ENCODE assay signal across 15 cellular contexts in the genomic region with DNA sequence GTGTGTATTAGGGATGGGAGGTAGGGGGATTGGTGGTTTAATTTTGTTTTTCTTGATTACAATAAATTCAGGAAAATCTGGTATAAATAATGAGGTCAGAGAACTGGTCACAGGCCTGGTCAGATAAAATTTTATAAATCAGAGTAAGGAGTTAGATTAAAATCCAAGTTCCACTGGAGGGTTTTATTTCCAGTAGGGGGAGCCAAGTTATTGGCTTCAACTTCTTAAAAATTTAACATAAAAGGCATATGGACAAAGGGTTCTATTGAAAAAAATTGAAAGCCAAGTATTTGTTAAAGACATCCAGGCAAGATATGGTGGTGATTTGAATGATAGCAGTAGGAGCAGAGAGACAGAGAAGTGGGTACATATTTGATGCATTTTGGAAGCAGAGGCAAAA.
A peak's percentile ranks its signal among the peaks of the same experiment; 100 is the strongest.
DNase-seq lines count a peak whose midpoint lies in the region; ATAC-seq and TF ChIP-seq lines count a peak whose summit lies in the region.
"Had no signal": no experiment of that assay in that cellular context is flagged by ENCODE, and none has a peak within 500 bp of the region (broad histone marks: within the 10 kb centered on the region; RNA-seq: fewer than 3 reads in every experiment).

No MANE protein-coding gene starts in this region.

- H3K27me3 ChIP-seq in BJ (ENCODE audit: control insufficient read depth, insufficient read depth, low read length) = no peaks in the 10 kb centered on the region
- no peaks in the 10 kb centered on the region for H3K27me3 ChIP-seq in effector memory CD4-positive, alpha-beta T cell (replicated peaks; ENCODE audit: control insufficient read depth, insufficient read depth, low read length, poor library complexity, severe bottlenecking)
- H3K27me3 ChIP-seq: esophagus muscularis mucosa, stomach had no signal

- TF ChIP-seq CTCF in BJ (IDR thresholded peaks at IDR 0.05; ENCODE audit: insufficient read depth, low read depth, low read length) (peak; percentile 49), LNCaP clone FGC (IDR thresholded peaks at IDR 0.05; ENCODE audit: control insufficient read depth, extremely low read depth, insufficient read depth) (0 out of 2 replicates have a peak, but pooled peaks have one; percentile 11), chondrocyte (IDR thresholded peaks at IDR 0.05) (peak; percentile 58), coronary artery (IDR thresholded peaks at IDR 0.05) (no peak)

- H3K9me3 Mint-ChIP-seq in chondrocyte (ENCODE audit: low read depth) = no peaks in the 10 kb centered on the region
- H3K9me3 Mint-ChIP-seq in activated naive CD8-positive, alpha-beta T cell treated with anti-CD3 and anti-CD28 coated beads, Interleukin-2, amount 50 U/mL, for 24 hours = peaks cover 5% of the 10 kb centered on the region
- H3K9me3 Mint-ChIP-seq: activated CD4-positive, alpha-beta T cell treated with anti-CD3 and anti-CD28 coated beads, Interleukin-2, amount 10 ng/mL, durations not matched to agents 24 days and 14 days had no signal

- H3K36me3 Mint-ChIP-seq in chondrocyte (ENCODE audit: low read depth) = no peaks in the 10 kb centered on the region
- no peaks in the 10 kb centered on the region for H3K36me3 Mint-ChIP-seq in activated naive CD8-positive, alpha-beta T cell treated with anti-CD3 and anti-CD28 coated beads, Interleukin-2, amount 50 U/mL, for 24 hours (ENCODE audit: low read depth)
- H3K36me3 Mint-ChIP-seq: CD4-positive, alpha-beta memory T cell had no signal

- no peaks in the 10 kb centered on the region for H3K4me1 Mint-ChIP-seq in chondrocyte (ENCODE audit: low read depth)
- H3K4me1 Mint-ChIP-seq in activated naive CD8-positive, alpha-beta T cell treated with anti-CD3 and anti-CD28 coated beads, Interleukin-2, amount 50 U/mL, for 24 hours = no peaks in the 10 kb centered on the region
- H3K4me1 Mint-ChIP-seq: activated CD4-positive, alpha-beta T cell treated with anti-CD3 and anti-CD28 coated beads, Interleukin-2, amount 10 ng/mL, durations not matched to agents 24 days and 14 days; activated T-helper 17 cell treated with anti-CD3 and anti-CD28 coated beads, Interleukin-2, amount 50 U/mL, for 72 hours; CD4-positive, alpha-beta memory T cell had no signal

- H3K4me1 ChIP-seq in effector memory CD4-positive, alpha-beta T cell (ENCODE audit: control insufficient read depth, insufficient read depth, low read length, poor library complexity, severe bottlenecking) = no peaks in the 10 kb centered on the region
- H3K4me1 ChIP-seq: esophagus muscularis mucosa, stomach had no signal

- peaks cover 2% of the 10 kb centered on the region for H3K27me3 Mint-ChIP-seq in chondrocyte (ENCODE audit: low read depth)
- no peaks in the 10 kb centered on the region for H3K27me3 Mint-ChIP-seq in activated naive CD8-positive, alpha-beta T cell treated with anti-CD3 and anti-CD28 coated beads, Interleukin-2, amount 50 U/mL, for 24 hours
- H3K27me3 Mint-ChIP-seq: activated CD4-positive, alpha-beta T cell treated with anti-CD3 and anti-CD28 coated beads, Interleukin-2, amount 10 ng/mL, durations not matched to agents 24 days and 14 days; activated T-helper 17 cell treated with anti-CD3 and anti-CD28 coated beads, Interleukin-2, amount 50 U/mL, for 72 hours; CD4-positive, alpha-beta memory T cell had no signal

- POLR2A ChIA-PET in BJ (lab: Charles Lee) = no interaction called here

- peak; percentile 34 for ATAC-seq in left lobe of liver
- ATAC-seq in activated naive CD8-positive, alpha-beta T cell treated with anti-CD3 and anti-CD28 coated beads, Interleukin-2, amount 50 U/mL, for 24 hours = no peak
- ATAC-seq: activated T-helper 17 cell treated with anti-CD3 and anti-CD28 coated beads, Interleukin-2, amount 50 U/mL, for 72 hours; sciatic nerve had no signal

- no peak for DNase-seq in BJ (ENCODE audit: low read depth)
- DNase-seq in LNCaP clone FGC (ENCODE audit: low read depth) = no peak
- no peak for DNase-seq in chondrocyte (ENCODE audit: low spot score)
- DNase-seq in left lobe of liver (ENCODE audit: low spot score) = no peak
- no peak for DNase-seq in activated naive CD8-positive, alpha-beta T cell treated with anti-CD3 and anti-CD28 coated beads, Interleukin-2, amount 50 U/mL, for 24 hours
- no peak for DNase-seq in coronary artery (ENCODE audit: low spot score)
- DNase-seq in activated CD4-positive, CD25-positive, alpha-beta regulatory T cell treated with anti-CD3 and anti-CD28 coated beads, Interleukin-2, amount 50 U/mL, for 72 hours = no peak
- DNase-seq in effector memory CD4-positive, alpha-beta T cell = no peak
- DNase-seq: activated CD4-positive, alpha-beta T cell treated with anti-CD3 and anti-CD28 coated beads, Interleukin-2, amount 10 ng/mL, durations not matched to agents 24 days and 14 days; CD4-positive, alpha-beta memory T cell; Kasumi-1; stomach had no signal

- H3K36me3 ChIP-seq in BJ (ENCODE audit: control insufficient read depth, insufficient read depth, low read length) = no peaks in the 10 kb centered on the region
- no peaks in the 10 kb centered on the region for H3K36me3 ChIP-seq in effector memory CD4-positive, alpha-beta T cell (ENCODE audit: control insufficient read depth, insufficient read depth, low read length)
- H3K36me3 ChIP-seq: esophagus muscularis mucosa, stomach had no signal

- CTCF ChIA-PET in BJ (lab: Yijun Ruan, JAX) = interaction anchor here (0.8 to 1.0 kb wide), 2 partner anchors 170 to 173 kb away, joined by 3 to 5 read pairs; no protein-coding TSS in a partner anchor

- H3K4me3 Mint-ChIP-seq in chondrocyte (ENCODE audit: unreplicated experiment) = no peak overlapping the region
- no peak overlapping the region for H3K4me3 Mint-ChIP-seq in activated naive CD8-positive, alpha-beta T cell treated with anti-CD3 and anti-CD28 coated beads, Interleukin-2, amount 50 U/mL, for 24 hours
- H3K4me3 Mint-ChIP-seq: activated CD4-positive, alpha-beta T cell treated with anti-CD3 and anti-CD28 coated beads, Interleukin-2, amount 10 ng/mL, durations not matched to agents 24 days and 14 days; activated T-helper 17 cell treated with anti-CD3 and anti-CD28 coated beads, Interleukin-2, amount 50 U/mL, for 72 hours; CD4-positive, alpha-beta memory T cell had no signal

- H3K4me3 ChIP-seq in BJ (ENCODE audit: low read depth, low read length) (no peak overlapping the region), LNCaP clone FGC (ENCODE audit: low read depth, low read length) (no peak overlapping the region), coronary artery (no peak overlapping the region)
- H3K4me3 ChIP-seq in effector memory CD4-positive, alpha-beta T cell (ENCODE audit: insufficient read depth, low read depth, low read length, poor library complexity, severe bottlenecking) = no peak overlapping the region
- H3K4me3 ChIP-seq: esophagus muscularis mucosa, stomach had no signal

- no peak overlapping the region for H3K27ac Mint-ChIP-seq in chondrocyte (ENCODE audit: unreplicated experiment)
- H3K27ac Mint-ChIP-seq in activated naive CD8-positive, alpha-beta T cell treated with anti-CD3 and anti-CD28 coated beads, Interleukin-2, amount 50 U/mL, for 24 hours = no peak overlapping the region
- H3K27ac Mint-ChIP-seq: activated CD4-positive, alpha-beta T cell treated with anti-CD3 and anti-CD28 coated beads, Interleukin-2, amount 10 ng/mL, durations not matched to agents 24 days and 14 days; activated T-helper 17 cell treated with anti-CD3 and anti-CD28 coated beads, Interleukin-2, amount 50 U/mL, for 72 hours; CD4-positive, alpha-beta memory T cell had no signal

- H3K27ac ChIP-seq in coronary artery = no peak overlapping the region
- no peak overlapping the region for H3K27ac ChIP-seq in effector memory CD4-positive, alpha-beta T cell (ENCODE audit: insufficient read depth, low read length, poor library complexity, severe bottlenecking)
- H3K27ac ChIP-seq: esophagus muscularis mucosa, stomach had no signal

- no peaks in the 10 kb centered on the region for H3K9me3 ChIP-seq in effector memory CD4-positive, alpha-beta T cell (ENCODE audit: control insufficient read depth, low read length)
- H3K9me3 ChIP-seq: esophagus muscularis mucosa, stomach had no signal
